ENCODE assay signal across 24 cellular contexts in the genomic region with DNA sequence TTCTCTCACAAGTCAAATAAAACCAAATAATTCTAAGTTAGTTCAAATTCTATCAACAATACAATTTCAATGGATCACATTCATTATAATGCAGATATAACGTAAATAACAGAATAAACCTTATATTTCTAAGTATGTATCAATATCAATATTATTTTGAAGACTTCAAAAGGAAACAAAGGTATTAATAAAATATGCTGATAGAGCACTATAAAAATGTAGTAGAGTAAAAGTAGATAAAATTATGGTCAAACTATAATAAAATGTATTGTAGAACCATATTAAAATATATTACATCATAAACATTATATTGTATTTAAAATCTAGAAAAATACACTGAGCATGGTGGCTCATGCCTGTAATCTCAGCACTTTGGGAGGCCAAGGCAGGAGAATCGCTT. TPM values are rescaled to one million over a fixed set of nuclear protein-coding genes. Genes with fewer than 3 reads are reported as not detected.
"Had no signal": no experiment of that assay in that cellular context is flagged by ENCODE, and none has a peak within 500 bp of the region (broad histone marks: within the 10 kb centered on the region; RNA-seq: fewer than 3 reads in every experiment).

No MANE protein-coding gene starts in this region.

- H3K9me3 ChIP-seq: MG63, Peyer's patch, SJSA1 had no signal

- H3K4me3 ChIP-seq: MG63, PC-9, Peyer's patch, SJSA1, SK-N-MC had no signal

- H3K27me3 ChIP-seq: MG63, Peyer's patch, SJSA1 had no signal

- H3K4me1 ChIP-seq: Peyer's patch, SJSA1 had no signal

- H3K27ac ChIP-seq: PC-9, Peyer's patch, SJSA1, SK-N-MC had no signal

- H3K4me2 ChIP-seq: PC-9 had no signal

- H2AFZ ChIP-seq: PC-9 had no signal

- DNase-seq: Karpas-422, KG1, MG63, NCI-H1092, NCI-H1105 treated with DMSO at 0.1 percent for 48 hours, NCI-H1417 treated with DMSO at 0.1 percent for 48 hours, NCI-H187, NCI-H2029, NCI-H2081 treated with DMSO at 0.1 percent for 48 hours, NCI-H2171, NCI-H226, NCI-H446, NCI-H510A, NCI-H524 treated with DMSO at 0.1 percent for 48 hours, NCI-H69, NCI-H774, OCI-M1, PC-9, Peyer's patch, Right ventricle myocardium superior, RPMI8226, SIG-M5 had no signal

- H3K36me3 ChIP-seq: MG63 had no signal

RNA-seq across cellular contexts. Expression of gene NRCAM, which starts 23.5 kb away (rescaled TPM):
- total RNA-seq: SJSA1 had no signal
